Comparison of ENCODE assay signal across 23 cellular contexts in the genomic region with DNA sequence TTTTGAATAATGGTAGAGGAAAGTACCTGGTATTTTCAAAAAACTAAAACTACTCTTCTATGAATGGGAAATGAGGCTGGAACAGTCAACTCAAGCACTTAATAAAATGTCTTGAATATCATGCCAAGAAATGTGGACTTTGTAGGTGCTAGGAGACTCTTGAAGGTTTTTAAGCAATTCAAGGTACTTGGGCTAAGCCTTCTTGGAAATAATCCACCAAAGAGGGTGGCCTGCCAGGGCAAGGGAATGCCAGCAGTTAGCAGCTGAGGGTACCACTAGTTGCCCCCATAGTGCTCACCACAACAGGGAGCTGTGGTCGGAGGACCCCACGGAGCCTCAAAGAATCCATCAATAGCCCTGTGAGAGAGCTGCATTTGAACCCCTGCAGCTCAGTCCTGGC. TPM values are rescaled to one million over a fixed set of nuclear protein-coding genes. Genes with fewer than 3 reads are reported as not detected.
DNase-seq lines count a peak whose midpoint lies in the region; ATAC-seq, FAIRE-seq and TF ChIP-seq lines count a peak whose summit lies in the region.
"Had no signal": no experiment of that assay in that cellular context is flagged by ENCODE, and none has a peak within 500 bp of the region (broad histone marks: within the 10 kb centered on the region; RNA-seq: fewer than 3 reads in every experiment).

No MANE protein-coding gene starts in this region.

- no peaks in the 10 kb centered on the region for H3K36me3 Mint-ChIP-seq in IgD-negative memory B cell
- H3K36me3 Mint-ChIP-seq in T-helper 17 cell (ENCODE audit: low read depth): peaks cover 5% of the 10 kb centered on the region
- H3K36me3 Mint-ChIP-seq in naive B cell: peaks cover 5 to 8% of the 10 kb centered on the region in 2 donors
- no peaks in the 10 kb centered on the region for H3K36me3 Mint-ChIP-seq in stimulated activated effector memory CD8-positive, alpha-beta T cell treated with anti-CD3 and anti-CD28 coated beads, Interleukin-12 subunit alpha, Interleukin-12 subunit beta, amount 100 ng/mL, for 72 hours

- H3K27ac Mint-ChIP-seq in IgD-negative memory B cell (peak overlapping the region; percentile 72 to 97 (median 74)), T-helper 17 cell (peak overlapping the region; percentile 70), naive B cell (peak overlapping the region; percentile 56 to 99 (median 90))
- no peak overlapping the region for H3K27ac Mint-ChIP-seq in stimulated activated effector memory CD8-positive, alpha-beta T cell treated with anti-CD3 and anti-CD28 coated beads, Interleukin-12 subunit alpha, Interleukin-12 subunit beta, amount 100 ng/mL, for 72 hours

- H3K4me3 Mint-ChIP-seq in IgD-negative memory B cell (peak overlapping the region in 3 of 4 donors; percentile 29 to 89 (median 43)), T-helper 17 cell (no peak overlapping the region), naive B cell (peak overlapping the region in 7 of 8 donors; percentile 41 to 92 (median 57))
- H3K4me3 Mint-ChIP-seq in stimulated activated effector memory CD8-positive, alpha-beta T cell treated with anti-CD3 and anti-CD28 coated beads, Interleukin-12 subunit alpha, Interleukin-12 subunit beta, amount 100 ng/mL, for 72 hours: no peak overlapping the region
- H3K4me3 Mint-ChIP-seq: CD8-positive, alpha-beta memory T cell had no signal

- no peak for TF ChIP-seq POLR2A in GM12891 (IDR thresholded peaks at IDR 0.05; ENCODE audit: low read depth, low read length)

- H3K9me3 Mint-ChIP-seq in IgD-negative memory B cell: peaks cover 2 to 9% (median 5%) of the 10 kb centered on the region in 3 donors
- peaks cover 0 to 9% (median 7%) of the 10 kb centered on the region in 7 donors for H3K9me3 Mint-ChIP-seq in naive B cell
- H3K9me3 Mint-ChIP-seq in stimulated activated effector memory CD8-positive, alpha-beta T cell treated with anti-CD3 and anti-CD28 coated beads, Interleukin-12 subunit alpha, Interleukin-12 subunit beta, amount 100 ng/mL, for 72 hours: no peaks in the 10 kb centered on the region
- H3K9me3 Mint-ChIP-seq: CD8-positive, alpha-beta memory T cell had no signal

- intact Hi-C loops in Right ventricle myocardium superior (cut with DNase I): loop anchor here (10.0 kb wide), 1 partner anchor 734 kb away; no protein-coding TSS in a partner anchor

- DNase-seq in T-helper 17 cell (no peak), naive B cell (no peak), RKO (ENCODE audit: low spot score) (no peak), Right ventricle myocardium superior (no peak), GM12891 (ENCODE audit: insufficient read length, low spot score) (no peak)
- DNase-seq in stimulated activated effector memory CD8-positive, alpha-beta T cell treated with anti-CD3 and anti-CD28 coated beads, Interleukin-12 subunit alpha, Interleukin-12 subunit beta, amount 100 ng/mL, for 72 hours (ENCODE audit: low spot score in 2 of 2): no peak
- DNase-seq: ACHN; Calu3; CD8-positive, alpha-beta memory T cell; DMS153; EL; GF-D8; MG63; NCI-H1048; NCI-H1417 treated with DMSO at 0.1 percent for 48 hours; NCI-H187; NCI-H446 treated with DMSO at 0.1 percent for 48 hours; NCI-H526 treated with DMSO at 0.1 percent for 48 hours; PC-9; SIG-M5; SK-N-SH had no signal

- no peak for FAIRE-seq in GM12891 (lab: Jason Lieb, UNC)
- FAIRE-seq: H54 had no signal

- peaks cover 59 to 67% (median 66%) of the 10 kb centered on the region in 3 donors for H3K4me1 Mint-ChIP-seq in IgD-negative memory B cell
- H3K4me1 Mint-ChIP-seq in T-helper 17 cell: peaks cover 16% of the 10 kb centered on the region
- peaks cover 63 to 83% (median 74%) of the 10 kb centered on the region in 3 donors for H3K4me1 Mint-ChIP-seq in naive B cell
- peaks cover 5% of the 10 kb centered on the region for H3K4me1 Mint-ChIP-seq in stimulated activated effector memory CD8-positive, alpha-beta T cell treated with anti-CD3 and anti-CD28 coated beads, Interleukin-12 subunit alpha, Interleukin-12 subunit beta, amount 100 ng/mL, for 72 hours

- no peaks in the 10 kb centered on the region for H3K9me3 ChIP-seq in T-helper 17 cell (ENCODE audit: control insufficient read depth, low read length, poor library complexity, severe bottlenecking)
- H3K9me3 ChIP-seq: MG63, SK-N-SH had no signal

- ATAC-seq in T-helper 17 cell (no peak), naive B cell (ENCODE audit: low read depth in 2 of 2) (no peak), Right ventricle myocardium superior (ENCODE audit: poor library complexity) (no peak)
- no peak for ATAC-seq in stimulated activated effector memory CD8-positive, alpha-beta T cell treated with anti-CD3 and anti-CD28 coated beads, Interleukin-12 subunit alpha, Interleukin-12 subunit beta, amount 100 ng/mL, for 72 hours

- H3K27me3 Mint-ChIP-seq in IgD-negative memory B cell (no peaks in the 10 kb centered on the region), T-helper 17 cell (no peaks in the 10 kb centered on the region), naive B cell (no peaks in the 10 kb centered on the region)
- H3K27me3 Mint-ChIP-seq: CD8-positive, alpha-beta memory T cell had no signal

TF ChIP-seq in GM12891, 5 proteins besides CTCF, POLR2A, EP300 and RAD21:
- TF ChIP-seq POLR2AphosphoS5 (IDR thresholded peaks at IDR 0.05; ENCODE audit: low read depth, low read length) (no peak), PAX5 (IDR thresholded peaks at IDR 0.05; ENCODE audit: insufficient read depth, low read length, severe bottlenecking) (no peak), SPI1 (IDR thresholded peaks at IDR 0.05; ENCODE audit: low read depth, low read length) (no peak), POU2F2 (IDR thresholded peaks at IDR 0.05; ENCODE audit: low read depth, low read length) (no peak), TAF1 (IDR thresholded peaks at IDR 0.05; ENCODE audit: low read depth, low read length) (no peak)

RNA-seq across cellular contexts. Expression of gene ACYP2, which starts 14.6 kb away (rescaled TPM):
- polyA plus RNA-seq in IgD-negative memory B cell: 26.8 TPM
- 10 to 100 TPM in 1 of 2 donors, 1 to 10 TPM in 1; 9.8 to 10.3 TPM for total RNA-seq in T-helper 17 cell
- polyA plus RNA-seq in naive B cell (ENCODE audit: low read depth in 6 of 6): 10 to 100 TPM; 10.0 to 28.9 (median 25.0) TPM
- total RNA-seq in Right ventricle myocardium superior: 64.2 TPM
- polyA plus RNA-seq in GM12891 (2012; ENCODE audit: low read depth, missing spikeins): 10.7 TPM

Comparison
In these comparisons a context has a peak if more than half of its experiments do, and no peak if none do; other contexts are left out.
1. H3K4me3 Mint-ChIP-seq: peak in IgD-negative memory B cell (3 of 4) and naive B cell (7 of 8); none in T-helper 17 cell (single experiment) and stimulated activated effector memory CD8-positive, alpha-beta T cell treated with anti-CD3 and anti-CD28 coated beads, Interleukin-12 subunit alpha, Interleukin-12 subunit beta, amount 100 ng/mL, for 72 hours (single experiment).